ENCODE assay signal across 9 cellular contexts in genomic region chr10:131891196-131891928, GRCh38. TPM values are rescaled to one million over a fixed set of nuclear protein-coding genes. Genes with fewer than 3 reads are reported as not detected.
A peak's percentile ranks its signal among the peaks of the same experiment; 100 is the strongest.
DNase-seq lines count a peak whose midpoint lies in the region; ATAC-seq and TF ChIP-seq lines count a peak whose summit lies in the region.
"Had no signal": no experiment of that assay in that cellular context is flagged by ENCODE, and none has a peak within 500 bp of the region (broad histone marks: within the 10 kb centered on the region; RNA-seq: fewer than 3 reads in every experiment).

No MANE protein-coding gene starts in this region.

- H3F3A ChIP-seq in neural progenitor cell (ENCODE audit: low read depth), result peaks cover 3% of the 10 kb centered on the region

- ATAC-seq in GM21576 (IDR thresholded peaks at IDR 0.05; ENCODE audit: unreplicated experiment) (no peak), GM19035 (IDR thresholded peaks at IDR 0.05; ENCODE audit: unreplicated experiment) (no peak), GM18511 (IDR thresholded peaks at IDR 0.05; ENCODE audit: unreplicated experiment) (no peak)

- no peak overlapping the region for H3K27ac ChIP-seq in neural progenitor cell

- no peak overlapping the region for H3K27ac Mint-ChIP-seq in neural progenitor cell

- no peaks in the 10 kb centered on the region for H3K27me3 ChIP-seq in neural progenitor cell

- TF ChIP-seq CTCF in NB4 (IDR thresholded peaks at IDR 0.05; ENCODE audit: low read depth, low read length) (peak; percentile 17), neural progenitor cell (IDR thresholded peaks at IDR 0.05) (peak; percentile 52)

- peak overlapping the region; percentile 9 for H3K4me2 ChIP-seq in neural progenitor cell

- H3K4me3 ChIP-seq in NB4 (ENCODE audit: low read depth, low read length) (no peak overlapping the region), neural progenitor cell (no peak overlapping the region)

- H3K9me3 Mint-ChIP-seq in neural progenitor cell, result peaks cover under 1% of the 10 kb centered on the region

- no peaks in the 10 kb centered on the region for H3K9me3 ChIP-seq in neural progenitor cell (ENCODE audit: low read depth)

- no peaks in the 10 kb centered on the region for H3K36me3 ChIP-seq in neural progenitor cell

- TF ChIP-seq POLR2A in NB4 (IDR thresholded peaks at IDR 0.05; ENCODE audit: extremely low read depth, insufficient read length), result no peak

- no peaks in the 10 kb centered on the region for H3K4me1 ChIP-seq in neural progenitor cell

- H3K27me3 Mint-ChIP-seq in neural progenitor cell (ENCODE audit: insufficient read depth, low read depth), result peaks cover 6% of the 10 kb centered on the region

- H3K9ac ChIP-seq in neural progenitor cell, result no peak overlapping the region

- no peaks in the 10 kb centered on the region for H3K36me3 Mint-ChIP-seq in neural progenitor cell

- peaks cover 11% of the 10 kb centered on the region for H3K4me1 Mint-ChIP-seq in neural progenitor cell

- peak overlapping the region; percentile 94 for H2AFZ ChIP-seq in neural progenitor cell (replicated peaks)

- DNase-seq in ELF-1 (ENCODE audit: low read depth, low spot score) (peak; percentile 68), NB4 (ENCODE audit: low read depth) (peak; percentile 74), dermis blood vessel endothelial cell (peak; percentile 26), neural progenitor cell (ENCODE audit: low spot score) (peak; percentile 73)
- no peak for DNase-seq in stimulated activated CD4-positive, alpha-beta T cell treated with anti-CD3 and anti-CD28 coated beads, Interleukin-1b, Interleukin-23, amount 100 ng/mL, for 48 hours
- DNase-seq: occipital lobe had no signal

- no peaks in the 10 kb centered on the region for H4K20me1 ChIP-seq in neural progenitor cell (ENCODE audit: low read depth)

- H3K4me3 Mint-ChIP-seq in neural progenitor cell, result no peak overlapping the region

- H3K79me2 ChIP-seq in neural progenitor cell (ENCODE audit: low read depth), result no peaks in the 10 kb centered on the region

RNA-seq across cellular contexts. Expression of gene PPP2R2D, which starts 9.4 kb away (rescaled TPM):
- total RNA-seq in dermis blood vessel endothelial cell (27.9 and 39.6 TPM in 2 replicates), neural progenitor cell (ENCODE audit: low replicate concordance) (28.1 and 31.2 TPM in 2 replicates)
